In genomic region chr3:179658584-179658983, GRCh38 we compare ENCODE assay signal across 1 cellular context.
TF ChIP-seq lines count a peak whose summit lies in the region.

No MANE protein-coding gene starts in this region.

TF ChIP-seq in IMR-90, 13 proteins besides CTCF, POLR2A, EP300 and RAD21:
- TF ChIP-seq MAZ (IDR thresholded peaks at IDR 0.05; ENCODE audit: borderline replicate concordance, low read depth, low read length) (no peak), MXI1 (IDR thresholded peaks at IDR 0.05; ENCODE audit: borderline replicate concordance, low read depth, low read length) (no peak), RCOR1 (IDR thresholded peaks at IDR 0.05; ENCODE audit: insufficient replicate concordance, low read length) (no peak), CEBPB (IDR thresholded peaks at IDR 0.05; ENCODE audit: low read depth, low read length) (no peak), BHLHE40 (IDR thresholded peaks at IDR 0.05; ENCODE audit: low read depth, low read length) (no peak), RFX5 (IDR thresholded peaks at IDR 0.05; ENCODE audit: low read depth, low read length) (no peak), FOS (IDR thresholded peaks at IDR 0.05; ENCODE audit: low read depth, low read length) (no peak), MAFK (IDR thresholded peaks at IDR 0.05; ENCODE audit: low read depth, low read length) (no peak), SMC3 (IDR thresholded peaks at IDR 0.05; ENCODE audit: low read depth, low read length) (no peak), CHD1 (IDR thresholded peaks at IDR 0.05; ENCODE audit: low read depth, low read length) (no peak), USF2 (IDR thresholded peaks at IDR 0.05; ENCODE audit: low read depth, low read length) (no peak), NFE2L2 (IDR thresholded peaks at IDR 0.05; ENCODE audit: low read depth, low read length) (no peak)
- TF ChIP-seq, protein P1, sequence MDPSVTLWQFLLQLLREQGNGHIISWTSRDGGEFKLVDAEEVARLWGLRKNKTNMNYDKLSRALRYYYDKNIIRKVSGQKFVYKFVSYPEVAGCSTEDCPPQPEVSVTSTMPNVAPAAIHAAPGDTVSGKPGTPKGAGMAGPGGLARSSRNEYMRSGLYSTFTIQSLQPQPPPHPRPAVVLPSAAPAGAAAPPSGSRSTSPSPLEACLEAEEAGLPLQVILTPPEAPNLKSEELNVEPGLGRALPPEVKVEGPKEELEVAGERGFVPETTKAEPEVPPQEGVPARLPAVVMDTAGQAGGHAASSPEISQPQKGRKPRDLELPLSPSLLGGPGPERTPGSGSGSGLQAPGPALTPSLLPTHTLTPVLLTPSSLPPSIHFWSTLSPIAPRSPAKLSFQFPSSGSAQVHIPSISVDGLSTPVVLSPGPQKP (IDR thresholded peaks at IDR 0.05; ENCODE audit: borderline replicate concordance, low read depth, low read length), result no peak
